ENCODE assay signal across 8 cellular contexts in genomic region chr17:38761612-38762011, GRCh38. TPM values are rescaled to one million over a fixed set of nuclear protein-coding genes. Genes with fewer than 3 reads are reported as not detected.
A peak's percentile ranks its signal among the peaks of the same experiment; 100 is the strongest.
DNase-seq lines count a peak whose midpoint lies in the region; ATAC-seq and TF ChIP-seq lines count a peak whose summit lies in the region.

No MANE protein-coding gene starts in this region.

- H3K36me3 ChIP-seq in Panc1 (ENCODE audit: control insufficient read depth, insufficient read depth, low read length) (peaks cover 6% of the 10 kb centered on the region; the same call in 1 of the 2 replicates), tibial nerve (peaks cover 0 to 100% (median 5%) of the 10 kb centered on the region in 3 donors)

- peaks cover 62% of the 10 kb centered on the region for H3K36me3 Mint-ChIP-seq in activated CD4-positive, alpha-beta T cell treated with anti-CD3 and anti-CD28 coated beads for 36 hours (ENCODE audit: low read depth)
- peaks cover 100% of the 10 kb centered on the region for H3K36me3 Mint-ChIP-seq in stimulated activated effector memory CD8-positive, alpha-beta T cell treated with anti-CD3 and anti-CD28 coated beads, Interleukin-12 subunit alpha, Interleukin-12 subunit beta, amount 100 ng/mL, for 72 hours

- H3K27ac ChIP-seq in Panc1 (ENCODE audit: low read length) (no peak overlapping the region), tibial nerve (no peak overlapping the region)

- H3K27me3 Mint-ChIP-seq in activated CD4-positive, alpha-beta T cell treated with anti-CD3 and anti-CD28 coated beads for 36 hours: no peaks in the 10 kb centered on the region

- POLR2A ChIA-PET in activated CD4-positive, alpha-beta T cell treated with anti-CD3 and anti-CD28 coated beads for 36 hours (lab: Charles Lee): no interaction called here
- POLR2A ChIA-PET in Panc1 (lab: Charles Lee): no interaction called here

- CTCF ChIA-PET in activated CD4-positive, alpha-beta T cell treated with anti-CD3 and anti-CD28 coated beads for 36 hours (lab: Charles Lee): interaction anchor here (0.7 to 1.6 kb wide), 7 partner anchors 13 to 403 kb away, joined by 3 to 6 read pairs (median 4); no protein-coding TSS in a partner anchor
- CTCF ChIA-PET in Panc1 (lab: Charles Lee): no interaction called here

- no TSS peak for BruUV-seq in Panc1 (replicated peaks; lab: Mats Ljungman, UMichigan)

- H3K4me1 ChIP-seq in Panc1 (ENCODE audit: control insufficient read depth, insufficient read depth, low read length) (no peaks in the 10 kb centered on the region), tibial nerve (peaks cover 0 to 3% (median 0%) of the 10 kb centered on the region in 4 donors)

- no peak for TF ChIP-seq CTCF in Panc1 (IDR thresholded peaks at IDR 0.05)
- TF ChIP-seq CTCF in tibial nerve (IDR thresholded peaks at IDR 0.05): peak in 1 of 5 experiments; percentile 12

- H3K4me1 Mint-ChIP-seq in activated CD4-positive, alpha-beta T cell treated with anti-CD3 and anti-CD28 coated beads for 36 hours: peaks cover 4% of the 10 kb centered on the region
- peaks cover 22% of the 10 kb centered on the region for H3K4me1 Mint-ChIP-seq in stimulated activated effector memory CD8-positive, alpha-beta T cell treated with anti-CD3 and anti-CD28 coated beads, Interleukin-12 subunit alpha, Interleukin-12 subunit beta, amount 100 ng/mL, for 72 hours

- H3K9me3 Mint-ChIP-seq in activated CD4-positive, alpha-beta T cell treated with anti-CD3 and anti-CD28 coated beads for 36 hours (ENCODE audit: low read depth): no peaks in the 10 kb centered on the region
- no peaks in the 10 kb centered on the region for H3K9me3 Mint-ChIP-seq in stimulated activated effector memory CD8-positive, alpha-beta T cell treated with anti-CD3 and anti-CD28 coated beads, Interleukin-12 subunit alpha, Interleukin-12 subunit beta, amount 100 ng/mL, for 72 hours

- ATAC-seq in activated CD4-positive, alpha-beta T cell treated with anti-CD3 and anti-CD28 coated beads for 36 hours: peak; percentile 91
- peak; percentile 60 for ATAC-seq in Panc1
- ATAC-seq in stimulated activated effector memory CD8-positive, alpha-beta T cell treated with anti-CD3 and anti-CD28 coated beads, Interleukin-12 subunit alpha, Interleukin-12 subunit beta, amount 100 ng/mL, for 72 hours: peak; percentile 60
- no peak for ATAC-seq in HG02973 (IDR thresholded peaks at IDR 0.05; ENCODE audit: unreplicated experiment)

- H3K9me3 ChIP-seq in Panc1 (ENCODE audit: control insufficient read depth, insufficient read depth, low read depth, low read length): no peaks in the 10 kb centered on the region
- no peaks in the 10 kb centered on the region for H3K9me3 ChIP-seq in tibial nerve

- intact Hi-C loops in activated CD4-positive, alpha-beta T cell treated with anti-CD3 and anti-CD28 coated beads for 36 hours (cut with DNase I, micrococcal nuclease): no loop called here
- intact Hi-C loops in Panc1 (cut with micrococcal nuclease; ENCODE audit: unreplicated experiment): no loop called here

- no peak overlapping the region for H3K4me3 ChIP-seq in Panc1 (ENCODE audit: low read depth in 2 of 2, low read length in 2 of 2)
- no peak overlapping the region for H3K4me3 ChIP-seq in tibial nerve

- in situ Hi-C loops in Panc1 (cut with HindIII; ENCODE audit: low pct_unique_long_range_greater_than_20kb, low sequenced_read_pairs): no loop called here

- peak overlapping the region; percentile 34 for H3K27ac Mint-ChIP-seq in activated CD4-positive, alpha-beta T cell treated with anti-CD3 and anti-CD28 coated beads for 36 hours
- H3K27ac Mint-ChIP-seq in stimulated activated effector memory CD8-positive, alpha-beta T cell treated with anti-CD3 and anti-CD28 coated beads, Interleukin-12 subunit alpha, Interleukin-12 subunit beta, amount 100 ng/mL, for 72 hours: peak overlapping the region; percentile 89

- no peak for TF ChIP-seq POLR2A in tibial nerve (IDR thresholded peaks at IDR 0.05)

- no peak for TF ChIP-seq EP300 in tibial nerve (IDR thresholded peaks at IDR 0.05)

- DNase-seq in activated CD4-positive, alpha-beta T cell treated with anti-CD3 and anti-CD28 coated beads for 36 hours: peak; percentile 71
- no peak for DNase-seq in activated CD4-positive, alpha-beta T cell treated with anti-CD3 and anti-CD28 coated beads for 1 hour
- DNase-seq in Panc1 (ENCODE audit: low read depth, low spot score) (no peak), dermis blood vessel endothelial cell (peak; percentile 76), tibial nerve (ENCODE audit: low spot score in 2 of 2) (no peak), GM03348 (ENCODE audit: low spot score) (no peak)
- no peak for DNase-seq in stimulated activated effector memory CD8-positive, alpha-beta T cell treated with anti-CD3 and anti-CD28 coated beads, Interleukin-12 subunit alpha, Interleukin-12 subunit beta, amount 100 ng/mL, for 72 hours (ENCODE audit: low spot score in 2 of 2)

- 66 to 78% methylated on average over 4 of the region's 4 CpGs for WGBS in tibial nerve, 2 donors

- no peak overlapping the region for H3K4me3 Mint-ChIP-seq in activated CD4-positive, alpha-beta T cell treated with anti-CD3 and anti-CD28 coated beads for 36 hours
- no peak overlapping the region for H3K4me3 Mint-ChIP-seq in stimulated activated effector memory CD8-positive, alpha-beta T cell treated with anti-CD3 and anti-CD28 coated beads, Interleukin-12 subunit alpha, Interleukin-12 subunit beta, amount 100 ng/mL, for 72 hours

- no peaks in the 10 kb centered on the region for H3K27me3 ChIP-seq in Panc1 (ENCODE audit: control insufficient read depth, insufficient read depth, low read length)
- H3K27me3 ChIP-seq in tibial nerve: no peaks in the 10 kb centered on the region

RNA-seq across cellular contexts. Expression of gene PSMB3, which starts 9.1 kb away (rescaled TPM):
- total RNA-seq in activated CD4-positive, alpha-beta T cell treated with anti-CD3 and anti-CD28 coated beads for 36 hours: 100 to 1,000 TPM; 337 to 396 TPM
- total RNA-seq in Panc1 (2021; ENCODE audit: unreplicated experiment): 233 TPM
- polyA plus RNA-seq in Panc1 (2012; ENCODE audit: insufficient read length): 236 TPM
- total RNA-seq in dermis blood vessel endothelial cell: 188 and 348 TPM in 2 replicates
- total RNA-seq in tibial nerve: 100 to 1,000 TPM in 3 of 4 donors, 10 to 100 TPM in 1; 88.8 to 146 (median 141) TPM

RNA-seq across cellular contexts. Expression of gene PCGF2, which starts 13.5 kb away (rescaled TPM):
- 1 to 10 TPM; 1.6 to 1.7 TPM for total RNA-seq in activated CD4-positive, alpha-beta T cell treated with anti-CD3 and anti-CD28 coated beads for 36 hours
- total RNA-seq in Panc1 (2021; ENCODE audit: unreplicated experiment) (43.9 TPM), dermis blood vessel endothelial cell (2.4 and 7.8 TPM in 2 replicates), tibial nerve (10 to 100 TPM in 3 of 4 donors, 1 to 10 TPM in 1; 7.7 to 50.0 (median 17.6) TPM)
- polyA plus RNA-seq in Panc1 (2012; ENCODE audit: insufficient read length): 64.8 TPM

RNA-seq across cellular contexts. Expression of gene CISD3, which starts 31.5 kb away (rescaled TPM):
- 10 to 100 TPM; 49.4 to 58.6 TPM for total RNA-seq in activated CD4-positive, alpha-beta T cell treated with anti-CD3 and anti-CD28 coated beads for 36 hours
- total RNA-seq in Panc1 (2021; ENCODE audit: unreplicated experiment) (45.0 TPM), dermis blood vessel endothelial cell (1.7 and 3.4 TPM in 2 replicates), tibial nerve (10 to 100 TPM; 10.2 to 19.2 (median 16.5) TPM)
- polyA plus RNA-seq in Panc1 (2012; ENCODE audit: insufficient read length): 39.3 TPM

RNA-seq across cellular contexts. Expression of gene PIP4K2B, which starts 37.7 kb away (rescaled TPM):
- 10 to 100 TPM; 36.3 to 41.6 TPM for total RNA-seq in activated CD4-positive, alpha-beta T cell treated with anti-CD3 and anti-CD28 coated beads for 36 hours
- 42.3 TPM for total RNA-seq in Panc1 (2021; ENCODE audit: unreplicated experiment)
- polyA plus RNA-seq in Panc1 (2012; ENCODE audit: insufficient read length): 39.2 TPM
- total RNA-seq in dermis blood vessel endothelial cell: 55.3 and 76.7 TPM in 2 replicates
- total RNA-seq in tibial nerve: 10 to 100 TPM; 47.9 to 79.0 (median 74.8) TPM

RNA-seq across cellular contexts. Expression of gene MLLT6, which starts 56.5 kb away (rescaled TPM):
- total RNA-seq in activated CD4-positive, alpha-beta T cell treated with anti-CD3 and anti-CD28 coated beads for 36 hours: 100 to 1,000 TPM; 168 to 174 TPM
- 50.6 TPM for total RNA-seq in Panc1 (2021; ENCODE audit: unreplicated experiment)
- 38.4 TPM for polyA plus RNA-seq in Panc1 (2012; ENCODE audit: insufficient read length)
- 23.9 and 25.9 TPM in 2 replicates for total RNA-seq in dermis blood vessel endothelial cell
- total RNA-seq in tibial nerve: 100 to 1,000 TPM in 2 of 4 donors, 10 to 100 TPM in 2; 83.9 to 185 (median 116) TPM

Comparison
In these comparisons a context has a peak if more than half of its experiments do, and no peak if none do; other contexts are left out.
1. DNase-seq: peak in activated CD4-positive, alpha-beta T cell treated with anti-CD3 and anti-CD28 coated beads for 36 hours (single experiment) and dermis blood vessel endothelial cell (single experiment); none in activated CD4-positive, alpha-beta T cell treated with anti-CD3 and anti-CD28 coated beads for 1 hour (single experiment), Panc1 (single experiment), stimulated activated effector memory CD8-positive, alpha-beta T cell treated with anti-CD3 and anti-CD28 coated beads, Interleukin-12 subunit alpha, Interleukin-12 subunit beta, amount 100 ng/mL, for 72 hours (0 of 2), tibial nerve (0 of 2) and GM03348 (single experiment).